In genomic region chr5:54017580-54017979, GRCh38 we compare ENCODE assay signal across 19 cellular contexts.
"Had no signal": no experiment of that assay in that cellular context is flagged by ENCODE, and none has a peak within 500 bp of the region (broad histone marks: within the 10 kb centered on the region; RNA-seq: fewer than 3 reads in every experiment).

No MANE protein-coding gene starts in this region.

- DNase-seq: activated CD4-positive, alpha-beta T cell treated with anti-CD3 and anti-CD28 coated beads, Interleukin-2, amount 50 U/mL, for 4 hours; activated CD4-positive, CD25-positive, alpha-beta regulatory T cell treated with anti-CD3 and anti-CD28 coated beads, Interleukin-2, amount 50 U/mL, for 72 hours; activated naive CD4-positive, alpha-beta T cell; activated naive CD8-positive, alpha-beta T cell treated with anti-CD3 and anti-CD28 coated beads, Interleukin-2, amount 10 ng/mL, durations not matched to agents 7 days and 5 days; activated T-cell treated with anti-CD3 and anti-CD28 coated beads for 4 hours; effector CD4-positive, alpha-beta T cell; foreskin fibroblast; hippocampal formation; immature natural killer cell; pancreas; sigmoid colon; spleen; stomach had no signal

- H3K27ac Mint-ChIP-seq: activated naive CD8-positive, alpha-beta T cell treated with anti-CD3 and anti-CD28 coated beads, Interleukin-2, amount 10 ng/mL, durations not matched to agents 7 days and 5 days; brain; immature natural killer cell; mesothelial cell of epicardium; T-helper 2 cell treated with Interferon-gamma antibody and Interleukin-4, amounts not matched to agents 5 μg/mL and 100 μg/mL, for 36 hours had no signal

- H3K4me1 ChIP-seq: pancreas had no signal

- H3K36me3 ChIP-seq: pancreas, sigmoid colon, stomach, thoracic aorta had no signal

- H3K27ac ChIP-seq: coronary artery, pancreas, sigmoid colon, spleen, stomach, thoracic aorta had no signal

- H3K4me3 ChIP-seq: coronary artery, pancreas, sigmoid colon, spleen, stomach, thoracic aorta had no signal

- H3K27me3 ChIP-seq: pancreas, sigmoid colon, spleen, stomach had no signal

- H3K4me3 Mint-ChIP-seq: activated naive CD8-positive, alpha-beta T cell treated with anti-CD3 and anti-CD28 coated beads, Interleukin-2, amount 10 ng/mL, durations not matched to agents 7 days and 5 days; brain; central memory CD8-positive, alpha-beta T cell; immature natural killer cell; mesothelial cell of epicardium; T-helper 2 cell treated with Interferon-gamma antibody and Interleukin-4, amounts not matched to agents 5 μg/mL and 100 μg/mL, for 36 hours had no signal

- H3K27me3 Mint-ChIP-seq: activated naive CD8-positive, alpha-beta T cell treated with anti-CD3 and anti-CD28 coated beads, Interleukin-2, amount 10 ng/mL, durations not matched to agents 7 days and 5 days; central memory CD8-positive, alpha-beta T cell had no signal

- H3K9me3 ChIP-seq: pancreas had no signal

- ATAC-seq: pancreas had no signal
